ENCODE assay signal across 36 cellular contexts in genomic region chr11:96430668-96431067, GRCh38.
"Had no signal": no experiment of that assay in that cellular context is flagged by ENCODE, and none has a peak within 500 bp of the region (broad histone marks: within the 10 kb centered on the region; RNA-seq: fewer than 3 reads in every experiment).

No MANE protein-coding gene starts in this region.

- H3K9me3 Mint-ChIP-seq: activated CD4-positive, alpha-beta memory T cell treated with anti-CD3 and anti-CD28 coated beads for 36 hours; activated CD4-positive, alpha-beta T cell treated with anti-CD3 and anti-CD28 coated beads, Interleukin-2, amount 10 ng/mL, durations not matched to agents 24 days and 14 days; activated CD8-positive, alpha-beta T cell treated with anti-CD3 and anti-CD28 coated beads for 36 hours; activated naive CD4-positive, alpha-beta T cell treated with anti-CD3 and anti-CD28 coated beads, Interleukin-2, amount 10 ng/mL, durations not matched to agents 7 days and 5 days; activated naive CD8-positive, alpha-beta T cell treated with anti-CD3 and anti-CD28 coated beads, Interleukin-2, amount 50 U/mL, for 24 hours; activated T-cell treated with anti-CD3 and anti-CD28 coated beads, Interleukin-2, amount 50 U/mL, for 24 hours; activated T-helper 2 cell treated with anti-CD3 and anti-CD28 coated beads, Interferon-gamma antibody, Interleukin-2, Interleukin-4, amounts not matched to agents 10 μg/mL and 5 μg/mL and 100 μg/mL, durations not matched to agents 14 hours and 24 hours and 36 hours; central memory CD8-positive, alpha-beta T cell; T-helper 1 cell treated with Interleukin-12 subunit alpha and Interleukin-12 subunit beta and Interleukin-4 antibody, amounts not matched to agents 30 μg/mL and 1 μg/mL, for 36 hours; T-helper 2 cell treated with Interferon-gamma antibody and Interleukin-4, amounts not matched to agents 5 μg/mL and 100 μg/mL, for 36 hours had no signal

- H3K4me1 Mint-ChIP-seq: activated B cell treated with CpG ODN at 0.5 μM for 24 hours; activated naive CD4-positive, alpha-beta T cell treated with anti-CD3 and anti-CD28 coated beads, Interleukin-2, amount 10 ng/mL, durations not matched to agents 7 days and 5 days; central memory CD8-positive, alpha-beta T cell had no signal

- H3K4me3 ChIP-seq: ascending aorta, cardiac muscle cell had no signal

- H3K4me3 Mint-ChIP-seq: activated B cell treated with CpG ODN at 0.5 μM for 24 hours; activated CD4-positive, alpha-beta memory T cell treated with anti-CD3 and anti-CD28 coated beads for 36 hours; activated CD4-positive, alpha-beta T cell treated with anti-CD3 and anti-CD28 coated beads, Interleukin-2, amount 10 ng/mL, durations not matched to agents 24 days and 14 days; activated CD8-positive, alpha-beta memory T cell treated with anti-CD3 and anti-CD28 coated beads, Interleukin-2, amount 10 ng/mL, durations not matched to agents 7 days and 5 days; activated CD8-positive, alpha-beta T cell treated with anti-CD3 and anti-CD28 coated beads for 36 hours; activated naive CD4-positive, alpha-beta T cell treated with anti-CD3 and anti-CD28 coated beads, Interleukin-2, amount 10 ng/mL, durations not matched to agents 7 days and 5 days; activated naive CD8-positive, alpha-beta T cell; activated naive CD8-positive, alpha-beta T cell treated with anti-CD3 and anti-CD28 coated beads, Interleukin-2, amount 10 ng/mL, durations not matched to agents 7 days and 5 days; activated naive CD8-positive, alpha-beta T cell treated with anti-CD3 and anti-CD28 coated beads, Interleukin-2, amount 50 U/mL, for 24 hours; activated T-cell treated with anti-CD3 and anti-CD28 coated beads, Interleukin-2, amount 50 U/mL, for 24 hours; brain; central memory CD8-positive, alpha-beta T cell; T-helper 1 cell treated with Interleukin-12 subunit alpha and Interleukin-12 subunit beta and Interleukin-4 antibody, amounts not matched to agents 30 μg/mL and 1 μg/mL, for 36 hours; T-helper 2 cell treated with Interferon-gamma antibody and Interleukin-4, amounts not matched to agents 5 μg/mL and 100 μg/mL, for 36 hours had no signal

- ATAC-seq: activated CD8-positive, alpha-beta memory T cell treated with anti-CD3 and anti-CD28 coated beads, Interleukin-2, amount 10 ng/mL, durations not matched to agents 7 days and 5 days; activated CD8-positive, alpha-beta T cell treated with anti-CD3 and anti-CD28 coated beads for 36 hours; activated naive CD8-positive, alpha-beta T cell treated with anti-CD3 and anti-CD28 coated beads, Interleukin-2, amount 50 U/mL, for 24 hours had no signal

- H3K4me1 ChIP-seq: ascending aorta had no signal

- H3K27me3 ChIP-seq: ascending aorta, cardiac muscle cell had no signal

- H3K9me3 ChIP-seq: ascending aorta had no signal

- H3K27ac ChIP-seq: ascending aorta, cardiac muscle cell, VCaP had no signal

- FAIRE-seq: bronchial epithelial cell, TTC549 had no signal

- DNase-seq: activated B cell treated with CpG ODN at 0.5 μM for 24 hours; activated CD4-positive, alpha-beta memory T cell treated with anti-CD3 and anti-CD28 coated beads for 36 hours; activated CD4-positive, alpha-beta T cell treated with anti-CD3 and anti-CD28 coated beads for 4 hours; activated CD4-positive, alpha-beta T cell treated with anti-CD3 and anti-CD28 coated beads, Interleukin-2, amount 10 ng/mL, durations not matched to agents 24 days and 14 days; activated CD4-positive, alpha-beta T cell treated with anti-CD3 and anti-CD28 coated beads, Interleukin-2, amount 50 U/mL, for 1 hour; activated CD4-positive, alpha-beta T cell treated with anti-CD3 and anti-CD28 coated beads, Interleukin-2, amount 50 U/mL, for 4 hours; activated CD4-positive, CD25-positive, alpha-beta regulatory T cell treated with anti-CD3 and anti-CD28 coated beads, Interleukin-2, amount 50 U/mL, for 72 hours; activated CD8-positive, alpha-beta memory T cell treated with anti-CD3 and anti-CD28 coated beads, Interleukin-2, amount 10 ng/mL, durations not matched to agents 7 days and 5 days; activated CD8-positive, alpha-beta memory T cell treated with anti-CD3 and anti-CD28 coated beads, Interleukin-2, amount 50 U/mL, for 48 hours; activated CD8-positive, alpha-beta T cell treated with anti-CD3 and anti-CD28 coated beads for 36 hours; activated effector memory CD4-positive, alpha-beta T cell treated with Interleukin-2 at 50 U/mL for 16 hours; activated gamma-delta T cell; activated naive CD4-positive, alpha-beta T cell treated with anti-CD3 and anti-CD28 coated beads, Interleukin-2, amount 10 ng/mL, durations not matched to agents 7 days and 5 days; activated naive CD4-positive, alpha-beta T cell treated with Interleukin-2 at 50 U/mL for 16 hours; activated naive CD8-positive, alpha-beta T cell treated with anti-CD3 and anti-CD28 coated beads, Interleukin-2, amount 10 ng/mL, durations not matched to agents 7 days and 5 days; activated naive CD8-positive, alpha-beta T cell treated with anti-CD3 and anti-CD28 coated beads, Interleukin-2, amount 50 U/mL, for 24 hours; activated T-cell treated with anti-CD3 and anti-CD28 coated beads, Interleukin-2, amount 50 U/mL, for 24 hours; activated T-cell treated with anti-CD3 and anti-CD28 coated beads, Interleukin-2, amount 50 U/mL, for 48 hours; amygdala; anterior cingulate cortex; caudate nucleus; cerebellar nuclear complex; T-helper 1 cell; T-helper 2 cell; T-helper 9 cell had no signal

- H3K36me3 Mint-ChIP-seq: activated CD4-positive, alpha-beta memory T cell treated with anti-CD3 and anti-CD28 coated beads for 36 hours; activated CD8-positive, alpha-beta memory T cell treated with anti-CD3 and anti-CD28 coated beads, Interleukin-2, amount 10 ng/mL, durations not matched to agents 7 days and 5 days; activated naive CD4-positive, alpha-beta T cell treated with anti-CD3 and anti-CD28 coated beads, Interleukin-2, amount 10 ng/mL, durations not matched to agents 7 days and 5 days; activated naive CD8-positive, alpha-beta T cell; activated naive CD8-positive, alpha-beta T cell treated with anti-CD3 and anti-CD28 coated beads, Interleukin-2, amount 10 ng/mL, durations not matched to agents 7 days and 5 days; brain had no signal

- H3K27ac Mint-ChIP-seq: activated B cell treated with CpG ODN at 0.5 μM for 24 hours; activated CD4-positive, alpha-beta memory T cell treated with anti-CD3 and anti-CD28 coated beads for 36 hours; activated CD4-positive, alpha-beta T cell treated with anti-CD3 and anti-CD28 coated beads, Interleukin-2, amount 10 ng/mL, durations not matched to agents 24 days and 14 days; activated CD8-positive, alpha-beta memory T cell treated with anti-CD3 and anti-CD28 coated beads, Interleukin-2, amount 10 ng/mL, durations not matched to agents 7 days and 5 days; activated CD8-positive, alpha-beta T cell treated with anti-CD3 and anti-CD28 coated beads for 36 hours; activated naive CD4-positive, alpha-beta T cell treated with anti-CD3 and anti-CD28 coated beads, Interleukin-2, amount 10 ng/mL, durations not matched to agents 7 days and 5 days; activated naive CD8-positive, alpha-beta T cell; activated naive CD8-positive, alpha-beta T cell treated with anti-CD3 and anti-CD28 coated beads, Interleukin-2, amount 10 ng/mL, durations not matched to agents 7 days and 5 days; activated naive CD8-positive, alpha-beta T cell treated with anti-CD3 and anti-CD28 coated beads, Interleukin-2, amount 50 U/mL, for 24 hours; activated T-cell treated with anti-CD3 and anti-CD28 coated beads, Interleukin-2, amount 50 U/mL, for 24 hours; activated T-helper 2 cell treated with anti-CD3 and anti-CD28 coated beads, Interferon-gamma antibody, Interleukin-2, Interleukin-4, amounts not matched to agents 10 μg/mL and 5 μg/mL and 100 μg/mL, durations not matched to agents 14 hours and 24 hours and 36 hours; brain; T-helper 1 cell treated with Interleukin-12 subunit alpha and Interleukin-12 subunit beta and Interleukin-4 antibody, amounts not matched to agents 30 μg/mL and 1 μg/mL, for 36 hours; T-helper 2 cell treated with Interferon-gamma antibody and Interleukin-4, amounts not matched to agents 5 μg/mL and 100 μg/mL, for 36 hours had no signal

- H3K36me3 ChIP-seq: ascending aorta, cardiac muscle cell had no signal
